ENCODE assay signal across 12 cellular contexts in the genomic region with DNA sequence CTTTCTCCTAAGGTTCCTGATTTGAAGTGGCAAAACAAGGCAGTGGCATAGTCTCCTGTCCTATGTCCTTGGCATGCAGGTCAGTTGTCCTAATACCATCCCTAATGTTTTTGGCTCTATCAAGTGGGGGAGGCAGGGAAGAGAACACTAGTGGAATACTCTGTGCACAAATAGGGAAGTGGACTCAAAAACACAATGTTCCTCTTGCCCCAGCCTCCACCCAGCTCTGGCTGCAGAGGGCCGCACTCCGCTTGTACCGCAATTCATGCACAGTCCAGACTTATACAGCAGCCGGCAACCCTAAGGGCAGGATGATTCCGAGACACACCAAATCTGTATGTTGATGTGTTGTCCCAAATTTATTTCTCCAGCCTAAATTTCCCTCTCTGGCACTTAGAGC. TPM values are rescaled to one million over a fixed set of nuclear protein-coding genes. Genes with fewer than 3 reads are reported as not detected.
DNase-seq lines count a peak whose midpoint lies in the region; ATAC-seq and TF ChIP-seq lines count a peak whose summit lies in the region.
"Had no signal": no experiment of that assay in that cellular context is flagged by ENCODE, and none has a peak within 500 bp of the region (broad histone marks: within the 10 kb centered on the region; RNA-seq: fewer than 3 reads in every experiment).

No MANE protein-coding gene starts in this region.

- no peak for TF ChIP-seq CTCF in OCI-LY3 (IDR thresholded peaks at IDR 0.05; ENCODE audit: low read depth, low read length)
- TF ChIP-seq CTCF in esophagus muscularis mucosa (IDR thresholded peaks at IDR 0.05): no peak
- no peak for TF ChIP-seq CTCF in thyroid gland (IDR thresholded peaks at IDR 0.05)

- no peak for TF ChIP-seq EP300 in esophagus muscularis mucosa (IDR thresholded peaks at IDR 0.05)

- H2AFZ ChIP-seq in OCI-LY3 (ENCODE audit: low read depth, low read length): no peak overlapping the region

- H3K9me3 ChIP-seq in OCI-LY3 (ENCODE audit: insufficient read depth, low read length) (no peaks in the 10 kb centered on the region), esophagus muscularis mucosa (no peaks in the 10 kb centered on the region), muscle layer of colon (ENCODE audit: low read length) (no peaks in the 10 kb centered on the region), thyroid gland (no peaks in the 10 kb centered on the region)

- H3K4me2 ChIP-seq in OCI-LY3 (ENCODE audit: low read length): peak overlapping the region; percentile 74

- no peak for DNase-seq in esophagus muscularis mucosa (ENCODE audit: extremely low spot score)
- DNase-seq in thyroid gland: no peak
- no peak for DNase-seq in glomerular visceral epithelial cell (ENCODE audit: extremely low spot score)
- DNase-seq in activated CD4-positive, alpha-beta T cell treated with anti-CD3 and anti-CD28 coated beads for 1 hour: no peak
- DNase-seq in stimulated activated CD4-positive, alpha-beta T cell treated with anti-CD3 and anti-CD28 coated beads, Interleukin-15, amount 100 ng/mL, for 24 hours: no peak
- DNase-seq: activated CD8-positive, alpha-beta T cell treated with anti-CD3 and anti-CD28 coated beads, Interleukin-2, amount 10 ng/mL, durations not matched to agents 7 days and 5 days; amniotic stem cell; NCI-H526 had no signal

- TF ChIP-seq POLR2A in esophagus muscularis mucosa (IDR thresholded peaks at IDR 0.05; ENCODE audit: low read depth) (no peak), thyroid gland (IDR thresholded peaks at IDR 0.05) (no peak)

- H3K27ac ChIP-seq in OCI-LY3 (ENCODE audit: low read length) (peak overlapping the region; percentile 94), esophagus muscularis mucosa (replicated peaks in 1 of 4) (peak overlapping the region; percentile 93 to 99 (median 99)), muscle layer of colon (ENCODE audit: low read depth, low read length) (peak overlapping the region; percentile 92), thyroid gland (peak overlapping the region; percentile 71 to 96 (median 81))

- H3K36me3 ChIP-seq in OCI-LY3 (replicated peaks; ENCODE audit: low read depth, low read length): peaks cover 21% of the 10 kb centered on the region
- peaks cover 0 to 10% (median 9%) of the 10 kb centered on the region in 4 donors for H3K36me3 ChIP-seq in esophagus muscularis mucosa
- peaks cover 9% of the 10 kb centered on the region for H3K36me3 ChIP-seq in muscle layer of colon (ENCODE audit: insufficient read depth, low read length)
- peaks cover 0 to 3% of the 10 kb centered on the region in 2 donors for H3K36me3 ChIP-seq in thyroid gland

- H4K20me1 ChIP-seq in OCI-LY3 (ENCODE audit: insufficient read depth, low read length): no peaks in the 10 kb centered on the region

- intact Hi-C loops in esophagus muscularis mucosa (cut with DNase I): no loop called here
- intact Hi-C loops in thyroid gland (cut with DNase I): no loop called here

- H3K27me3 ChIP-seq in OCI-LY3 (ENCODE audit: low read depth, low read length): no peaks in the 10 kb centered on the region
- H3K27me3 ChIP-seq in esophagus muscularis mucosa: no peaks in the 10 kb centered on the region
- H3K27me3 ChIP-seq in muscle layer of colon (ENCODE audit: control insufficient read depth in 1 of 2, insufficient read depth in 2 of 2, low read length in 2 of 2): no peaks in the 10 kb centered on the region
- H3K27me3 ChIP-seq in thyroid gland: no peaks in the 10 kb centered on the region

- H3K9ac ChIP-seq in OCI-LY3 (ENCODE audit: low read length) (peak overlapping the region; percentile 96), muscle layer of colon (ENCODE audit: low read length) (no peak overlapping the region)
- H3K9ac ChIP-seq: parathyroid adenoma had no signal

- H3K4me3 ChIP-seq in OCI-LY3 (ENCODE audit: low read length): no peak overlapping the region
- no peak overlapping the region for H3K4me3 ChIP-seq in esophagus muscularis mucosa
- H3K4me3 ChIP-seq in muscle layer of colon (ENCODE audit: low read depth in 1 of 2, low read length in 2 of 2): no peak overlapping the region
- no peak overlapping the region for H3K4me3 ChIP-seq in thyroid gland (replicated peaks in 1 of 3)

- WGBS in esophagus muscularis mucosa: 97% methylated on average over 5 of the region's 5 CpGs
- WGBS in thyroid gland, 2 donors: 93 to 94% methylated on average over 5 of the region's 5 CpGs

- ATAC-seq in HG03469 (IDR thresholded peaks at IDR 0.05; ENCODE audit: unreplicated experiment): no peak
- ATAC-seq: activated CD8-positive, alpha-beta T cell treated with anti-CD3 and anti-CD28 coated beads, Interleukin-2, amount 10 ng/mL, durations not matched to agents 7 days and 5 days had no signal

- peaks cover 23% of the 10 kb centered on the region for H3K79me2 ChIP-seq in OCI-LY3 (ENCODE audit: low read length)
- H3K79me2 ChIP-seq: parathyroid adenoma had no signal

- H3K4me1 ChIP-seq in OCI-LY3 (ENCODE audit: low read length) (peaks cover 82% of the 10 kb centered on the region), esophagus muscularis mucosa (peaks cover 22 to 74% (median 70%) of the 10 kb centered on the region in 4 donors), muscle layer of colon (ENCODE audit: insufficient read depth, low read length) (peaks cover 66% of the 10 kb centered on the region), thyroid gland (peaks cover 5 to 17% of the 10 kb centered on the region in 2 donors)
- H3K4me1 ChIP-seq: parathyroid adenoma had no signal

RNA-seq across cellular contexts. Expression of a gene that starts 14.5 kb away (rescaled TPM):
- total RNA-seq in esophagus muscularis mucosa (100 to 1,000 TPM; 294 to 426 (median 337) TPM), thyroid gland (10 to 100 TPM in 2 of 4 donors, 1 to 10 TPM in 2; 5.2 to 23.1 (median 14.2) TPM)

Comparison
In these comparisons a context has a peak if more than half of its experiments do, and no peak if none do; other contexts are left out.
1. RNA of a gene that starts 14.5 kb away (total RNA-seq): 294 to 426 TPM in esophagus muscularis mucosa; 5.2 to 23.1 TPM in thyroid gland; every median in the first group is over 10 times any median in the second.
2. Peak in every context shown above with its lines, with median percentiles within 50 percentile points of each other: H3K27ac ChIP-seq.